1 cellular context compared by ENCODE assay signal in genomic region chr7:47500103-47500563, GRCh38.
TF ChIP-seq lines count a peak whose summit lies in the region.

No MANE protein-coding gene starts in this region.

TF ChIP-seq in HepG2, 621 proteins besides CTCF, POLR2A, EP300 and RAD21 (continued from another document and continues in another):
- TF ChIP-seq, protein P1, sequence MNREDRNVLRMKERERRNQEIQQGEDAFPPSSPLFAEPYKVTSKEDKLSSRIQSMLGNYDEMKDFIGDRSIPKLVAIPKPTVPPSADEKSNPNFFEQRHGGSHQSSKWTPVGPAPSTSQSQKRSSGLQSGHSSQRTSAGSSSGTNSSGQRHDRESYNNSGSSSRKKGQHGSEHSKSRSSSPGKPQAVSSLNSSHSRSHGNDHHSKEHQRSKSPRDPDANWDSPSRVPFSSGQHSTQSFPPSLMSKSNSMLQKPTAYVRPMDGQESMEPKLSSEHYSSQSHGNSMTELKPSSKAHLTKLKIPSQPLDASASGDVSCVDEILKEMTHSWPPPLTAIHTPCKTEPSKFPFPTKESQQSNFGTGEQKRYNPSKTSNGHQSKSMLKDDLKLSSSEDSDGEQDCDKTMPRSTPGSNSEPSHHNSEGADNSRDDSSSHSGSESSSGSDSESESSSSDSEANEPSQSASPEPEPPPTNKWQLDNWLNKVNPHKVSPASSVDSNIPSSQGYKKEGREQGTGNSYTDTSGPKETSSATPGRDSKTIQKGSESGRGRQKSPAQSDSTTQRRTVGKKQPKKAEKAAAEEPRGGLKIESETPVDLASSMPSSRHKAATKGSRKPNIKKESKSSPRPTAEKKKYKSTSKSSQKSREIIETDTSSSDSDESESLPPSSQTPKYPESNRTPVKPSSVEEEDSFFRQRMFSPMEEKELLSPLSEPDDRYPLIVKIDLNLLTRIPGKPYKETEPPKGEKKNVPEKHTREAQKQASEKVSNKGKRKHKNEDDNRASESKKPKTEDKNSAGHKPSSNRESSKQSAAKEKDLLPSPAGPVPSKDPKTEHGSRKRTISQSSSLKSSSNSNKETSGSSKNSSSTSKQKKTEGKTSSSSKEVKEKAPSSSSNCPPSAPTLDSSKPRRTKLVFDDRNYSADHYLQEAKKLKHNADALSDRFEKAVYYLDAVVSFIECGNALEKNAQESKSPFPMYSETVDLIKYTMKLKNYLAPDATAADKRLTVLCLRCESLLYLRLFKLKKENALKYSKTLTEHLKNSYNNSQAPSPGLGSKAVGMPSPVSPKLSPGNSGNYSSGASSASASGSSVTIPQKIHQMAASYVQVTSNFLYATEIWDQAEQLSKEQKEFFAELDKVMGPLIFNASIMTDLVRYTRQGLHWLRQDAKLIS (CRISPR knock-in tag; IDR thresholded peaks at IDR 0.05): no peak
- TF ChIP-seq ZEB1 (IDR thresholded peaks at IDR 0.05; ENCODE audit: insufficient replicate concordance, low read depth) (no peak), SMC3 (IDR thresholded peaks at IDR 0.05; ENCODE audit: low read length) (no peak), EZH2 (conservative IDR thresholded peaks at IDR 0.05; ENCODE audit: low read depth, low read length) (no peak), REXO4 (CRISPR knock-in tag; IDR thresholded peaks at IDR 0.05; ENCODE audit: borderline replicate concordance) (no peak), ZNF232 (CRISPR knock-in tag; IDR thresholded peaks at IDR 0.05; ENCODE audit: borderline replicate concordance) (no peak), NCOA5 (CRISPR knock-in tag; IDR thresholded peaks at IDR 0.05) (no peak), ZNF556 (CRISPR knock-in tag; IDR thresholded peaks at IDR 0.05; ENCODE audit: borderline replicate concordance) (peak; percentile 28; the same call in 1 of the 2 replicates), ZNF326 (CRISPR knock-in tag; IDR thresholded peaks at IDR 0.05; ENCODE audit: borderline replicate concordance) (no peak), ZFP82 (CRISPR knock-in tag; IDR thresholded peaks at IDR 0.05; ENCODE audit: borderline replicate concordance) (no peak), ZKSCAN5 (CRISPR knock-in tag; IDR thresholded peaks at IDR 0.05) (no peak), TCF7L2 (IDR thresholded peaks at IDR 0.05; ENCODE audit: low read depth, low read length) (no peak), ZNF124 (CRISPR knock-in tag; IDR thresholded peaks at IDR 0.05) (no peak), TEAD2 (CRISPR knock-in tag; IDR thresholded peaks at IDR 0.05) (no peak), ARID2 (CRISPR knock-in tag; IDR thresholded peaks at IDR 0.05; ENCODE audit: borderline replicate concordance) (no peak), MBNL3 (CRISPR knock-in tag; conservative IDR thresholded peaks at IDR 0.05) (no peak), NR1H2 (CRISPR knock-in tag; IDR thresholded peaks at IDR 0.05; ENCODE audit: borderline replicate concordance, low read depth) (no peak), ZNF850 (CRISPR knock-in tag; conservative IDR thresholded peaks at IDR 0.05) (no peak), ARHGAP35 (CRISPR knock-in tag; IDR thresholded peaks at IDR 0.05; ENCODE audit: borderline replicate concordance) (no peak), KDM5A (IDR thresholded peaks at IDR 0.05; ENCODE audit: borderline replicate concordance, low read length) (no peak), PLSCR1 (CRISPR knock-in tag; IDR thresholded peaks at IDR 0.05; ENCODE audit: borderline replicate concordance) (no peak), ZSCAN21 (CRISPR knock-in tag; IDR thresholded peaks at IDR 0.05; ENCODE audit: borderline replicate concordance) (0 out of 2 replicates have a peak, but pooled peaks have one; percentile 37), MTF1 (CRISPR knock-in tag; IDR thresholded peaks at IDR 0.05) (no peak), HHEX (CRISPR knock-in tag; IDR thresholded peaks at IDR 0.05) (0 out of 2 replicates have a peak, but pooled peaks have one; percentile 29), ZNF292 (CRISPR knock-in tag; IDR thresholded peaks at IDR 0.05; ENCODE audit: borderline replicate concordance, low read depth) (peak; percentile 95)
- TF ChIP-seq, protein P2, sequence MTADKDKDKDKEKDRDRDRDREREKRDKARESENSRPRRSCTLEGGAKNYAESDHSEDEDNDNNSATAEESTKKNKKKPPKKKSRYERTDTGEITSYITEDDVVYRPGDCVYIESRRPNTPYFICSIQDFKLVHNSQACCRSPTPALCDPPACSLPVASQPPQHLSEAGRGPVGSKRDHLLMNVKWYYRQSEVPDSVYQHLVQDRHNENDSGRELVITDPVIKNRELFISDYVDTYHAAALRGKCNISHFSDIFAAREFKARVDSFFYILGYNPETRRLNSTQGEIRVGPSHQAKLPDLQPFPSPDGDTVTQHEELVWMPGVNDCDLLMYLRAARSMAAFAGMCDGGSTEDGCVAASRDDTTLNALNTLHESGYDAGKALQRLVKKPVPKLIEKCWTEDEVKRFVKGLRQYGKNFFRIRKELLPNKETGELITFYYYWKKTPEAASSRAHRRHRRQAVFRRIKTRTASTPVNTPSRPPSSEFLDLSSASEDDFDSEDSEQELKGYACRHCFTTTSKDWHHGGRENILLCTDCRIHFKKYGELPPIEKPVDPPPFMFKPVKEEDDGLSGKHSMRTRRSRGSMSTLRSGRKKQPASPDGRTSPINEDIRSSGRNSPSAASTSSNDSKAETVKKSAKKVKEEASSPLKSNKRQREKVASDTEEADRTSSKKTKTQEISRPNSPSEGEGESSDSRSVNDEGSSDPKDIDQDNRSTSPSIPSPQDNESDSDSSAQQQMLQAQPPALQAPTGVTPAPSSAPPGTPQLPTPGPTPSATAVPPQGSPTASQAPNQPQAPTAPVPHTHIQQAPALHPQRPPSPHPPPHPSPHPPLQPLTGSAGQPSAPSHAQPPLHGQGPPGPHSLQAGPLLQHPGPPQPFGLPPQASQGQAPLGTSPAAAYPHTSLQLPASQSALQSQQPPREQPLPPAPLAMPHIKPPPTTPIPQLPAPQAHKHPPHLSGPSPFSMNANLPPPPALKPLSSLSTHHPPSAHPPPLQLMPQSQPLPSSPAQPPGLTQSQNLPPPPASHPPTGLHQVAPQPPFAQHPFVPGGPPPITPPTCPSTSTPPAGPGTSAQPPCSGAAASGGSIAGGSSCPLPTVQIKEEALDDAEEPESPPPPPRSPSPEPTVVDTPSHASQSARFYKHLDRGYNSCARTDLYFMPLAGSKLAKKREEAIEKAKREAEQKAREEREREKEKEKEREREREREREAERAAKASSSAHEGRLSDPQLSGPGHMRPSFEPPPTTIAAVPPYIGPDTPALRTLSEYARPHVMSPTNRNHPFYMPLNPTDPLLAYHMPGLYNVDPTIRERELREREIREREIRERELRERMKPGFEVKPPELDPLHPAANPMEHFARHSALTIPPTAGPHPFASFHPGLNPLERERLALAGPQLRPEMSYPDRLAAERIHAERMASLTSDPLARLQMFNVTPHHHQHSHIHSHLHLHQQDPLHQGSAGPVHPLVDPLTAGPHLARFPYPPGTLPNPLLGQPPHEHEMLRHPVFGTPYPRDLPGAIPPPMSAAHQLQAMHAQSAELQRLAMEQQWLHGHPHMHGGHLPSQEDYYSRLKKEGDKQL (CRISPR knock-in tag; IDR thresholded peaks at IDR 0.05; ENCODE audit: low read depth): peak; percentile 52; the same call in 1 of the 2 replicates
- TF ChIP-seq, protein P3, sequence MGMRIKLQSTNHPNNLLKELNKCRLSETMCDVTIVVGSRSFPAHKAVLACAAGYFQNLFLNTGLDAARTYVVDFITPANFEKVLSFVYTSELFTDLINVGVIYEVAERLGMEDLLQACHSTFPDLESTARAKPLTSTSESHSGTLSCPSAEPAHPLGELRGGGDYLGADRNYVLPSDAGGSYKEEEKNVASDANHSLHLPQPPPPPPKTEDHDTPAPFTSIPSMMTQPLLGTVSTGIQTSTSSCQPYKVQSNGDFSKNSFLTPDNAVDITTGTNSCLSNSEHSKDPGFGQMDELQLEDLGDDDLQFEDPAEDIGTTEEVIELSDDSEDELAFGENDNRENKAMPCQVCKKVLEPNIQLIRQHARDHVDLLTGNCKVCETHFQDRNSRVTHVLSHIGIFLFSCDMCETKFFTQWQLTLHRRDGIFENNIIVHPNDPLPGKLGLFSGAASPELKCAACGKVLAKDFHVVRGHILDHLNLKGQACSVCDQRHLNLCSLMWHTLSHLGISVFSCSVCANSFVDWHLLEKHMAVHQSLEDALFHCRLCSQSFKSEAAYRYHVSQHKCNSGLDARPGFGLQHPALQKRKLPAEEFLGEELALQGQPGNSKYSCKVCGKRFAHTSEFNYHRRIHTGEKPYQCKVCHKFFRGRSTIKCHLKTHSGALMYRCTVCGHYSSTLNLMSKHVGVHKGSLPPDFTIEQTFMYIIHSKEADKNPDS (CRISPR knock-in tag; IDR thresholded peaks at IDR 0.05): 0 out of 2 replicates have a peak, but pooled peaks have one; percentile 76
- TF ChIP-seq, protein P4, sequence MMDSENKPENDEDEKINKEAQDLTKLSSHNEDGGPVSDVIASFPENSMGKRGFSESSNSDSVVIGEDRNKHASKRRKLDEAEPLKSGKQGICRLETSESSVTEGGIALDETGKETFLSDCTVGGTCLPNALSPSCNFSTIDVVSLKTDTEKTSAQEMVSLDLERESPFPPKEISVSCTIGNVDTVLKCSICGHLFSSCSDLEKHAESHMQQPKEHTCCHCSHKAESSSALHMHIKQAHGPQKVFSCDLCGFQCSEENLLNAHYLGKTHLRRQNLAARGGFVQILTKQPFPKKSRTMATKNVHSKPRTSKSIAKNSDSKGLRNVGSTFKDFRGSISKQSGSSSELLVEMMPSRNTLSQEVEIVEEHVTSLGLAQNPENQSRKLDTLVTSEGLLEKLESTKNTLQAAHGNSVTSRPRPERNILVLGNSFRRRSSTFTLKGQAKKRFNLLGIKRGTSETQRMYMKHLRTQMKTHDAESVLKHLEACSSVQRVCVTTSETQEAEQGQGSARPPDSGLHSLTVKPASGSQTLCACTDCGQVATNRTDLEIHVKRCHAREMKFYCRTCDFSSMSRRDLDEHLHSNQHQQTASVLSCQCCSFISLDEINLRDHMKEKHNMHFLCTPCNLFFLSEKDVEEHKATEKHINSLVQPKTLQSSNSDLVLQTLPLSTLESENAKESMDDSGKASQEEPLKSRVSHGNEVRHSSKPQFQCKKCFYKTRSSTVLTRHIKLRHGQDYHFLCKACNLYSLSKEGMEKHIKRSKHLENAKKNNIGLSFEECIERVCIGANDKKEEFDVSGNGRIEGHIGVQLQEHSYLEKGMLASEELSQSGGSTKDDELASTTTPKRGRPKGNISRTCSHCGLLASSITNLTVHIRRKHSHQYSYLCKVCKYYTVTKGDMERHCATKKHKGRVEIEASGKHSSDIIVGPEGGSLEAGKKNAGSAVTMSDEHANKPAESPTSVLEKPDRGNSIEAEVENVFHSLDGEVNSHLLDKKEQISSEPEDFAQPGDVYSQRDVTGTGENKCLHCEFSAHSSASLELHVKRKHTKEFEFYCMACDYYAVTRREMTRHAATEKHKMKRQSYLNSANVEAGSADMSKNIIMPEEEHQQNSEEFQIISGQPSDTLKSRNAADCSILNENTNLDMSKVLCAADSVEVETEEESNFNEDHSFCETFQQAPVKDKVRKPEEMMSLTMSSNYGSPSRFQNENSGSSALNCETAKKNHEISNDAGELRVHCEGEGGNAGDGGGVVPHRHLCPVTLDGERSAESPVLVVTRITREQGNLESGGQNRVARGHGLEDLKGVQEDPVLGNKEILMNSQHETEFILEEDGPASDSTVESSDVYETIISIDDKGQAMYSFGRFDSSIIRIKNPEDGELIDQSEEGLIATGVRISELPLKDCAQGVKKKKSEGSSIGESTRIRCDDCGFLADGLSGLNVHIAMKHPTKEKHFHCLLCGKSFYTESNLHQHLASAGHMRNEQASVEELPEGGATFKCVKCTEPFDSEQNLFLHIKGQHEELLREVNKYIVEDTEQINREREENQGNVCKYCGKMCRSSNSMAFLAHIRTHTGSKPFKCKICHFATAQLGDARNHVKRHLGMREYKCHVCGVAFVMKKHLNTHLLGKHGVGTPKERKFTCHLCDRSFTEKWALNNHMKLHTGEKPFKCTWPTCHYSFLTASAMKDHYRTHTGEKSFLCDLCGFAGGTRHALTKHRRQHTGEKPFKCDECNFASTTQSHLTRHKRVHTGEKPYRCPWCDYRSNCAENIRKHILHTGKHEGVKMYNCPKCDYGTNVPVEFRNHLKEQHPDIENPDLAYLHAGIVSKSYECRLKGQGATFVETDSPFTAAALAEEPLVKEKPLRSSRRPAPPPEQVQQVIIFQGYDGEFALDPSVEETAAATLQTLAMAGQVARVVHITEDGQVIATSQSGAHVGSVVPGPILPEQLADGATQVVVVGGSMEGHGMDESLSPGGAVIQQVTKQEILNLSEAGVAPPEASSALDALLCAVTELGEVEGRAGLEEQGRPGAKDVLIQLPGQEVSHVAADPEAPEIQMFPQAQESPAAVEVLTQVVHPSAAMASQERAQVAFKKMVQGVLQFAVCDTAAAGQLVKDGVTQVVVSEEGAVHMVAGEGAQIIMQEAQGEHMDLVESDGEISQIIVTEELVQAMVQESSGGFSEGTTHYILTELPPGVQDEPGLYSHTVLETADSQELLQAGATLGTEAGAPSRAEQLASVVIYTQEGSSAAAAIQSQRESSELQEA (CRISPR knock-in tag; IDR thresholded peaks at IDR 0.05; ENCODE audit: not compliant biosample characterization): peak; percentile 30
- TF ChIP-seq, protein P5, sequence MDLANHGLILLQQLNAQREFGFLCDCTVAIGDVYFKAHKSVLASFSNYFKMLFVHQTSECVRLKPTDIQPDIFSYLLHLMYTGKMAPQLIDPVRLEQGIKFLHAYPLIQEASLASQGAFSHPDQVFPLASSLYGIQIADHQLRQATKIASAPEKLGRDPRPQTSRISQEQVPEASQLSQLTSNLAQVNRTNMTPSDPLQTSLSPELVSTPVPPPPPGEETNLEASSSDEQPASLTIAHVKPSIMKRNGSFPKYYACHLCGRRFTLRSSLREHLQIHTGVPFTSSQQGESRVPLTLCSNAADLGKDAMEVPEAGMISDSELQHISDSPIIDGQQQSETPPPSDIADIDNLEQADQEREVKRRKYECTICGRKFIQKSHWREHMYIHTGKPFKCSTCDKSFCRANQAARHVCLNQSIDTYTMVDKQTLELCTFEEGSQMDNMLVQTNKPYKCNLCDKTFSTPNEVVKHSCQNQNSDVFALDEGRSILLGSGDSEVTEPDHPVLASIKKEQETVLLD (CRISPR knock-in tag; IDR thresholded peaks at IDR 0.05; ENCODE audit: low read depth): no peak
- TF ChIP-seq, protein P6, sequence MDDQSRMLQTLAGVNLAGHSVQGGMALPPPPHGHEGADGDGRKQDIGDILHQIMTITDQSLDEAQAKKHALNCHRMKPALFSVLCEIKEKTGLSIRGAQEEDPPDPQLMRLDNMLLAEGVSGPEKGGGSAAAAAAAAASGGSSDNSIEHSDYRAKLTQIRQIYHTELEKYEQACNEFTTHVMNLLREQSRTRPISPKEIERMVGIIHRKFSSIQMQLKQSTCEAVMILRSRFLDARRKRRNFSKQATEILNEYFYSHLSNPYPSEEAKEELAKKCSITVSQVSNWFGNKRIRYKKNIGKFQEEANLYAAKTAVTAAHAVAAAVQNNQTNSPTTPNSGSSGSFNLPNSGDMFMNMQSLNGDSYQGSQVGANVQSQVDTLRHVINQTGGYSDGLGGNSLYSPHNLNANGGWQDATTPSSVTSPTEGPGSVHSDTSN (CRISPR knock-in tag; IDR thresholded peaks at IDR 0.05; ENCODE audit: borderline replicate concordance): no peak
- TF ChIP-seq, protein P7, sequence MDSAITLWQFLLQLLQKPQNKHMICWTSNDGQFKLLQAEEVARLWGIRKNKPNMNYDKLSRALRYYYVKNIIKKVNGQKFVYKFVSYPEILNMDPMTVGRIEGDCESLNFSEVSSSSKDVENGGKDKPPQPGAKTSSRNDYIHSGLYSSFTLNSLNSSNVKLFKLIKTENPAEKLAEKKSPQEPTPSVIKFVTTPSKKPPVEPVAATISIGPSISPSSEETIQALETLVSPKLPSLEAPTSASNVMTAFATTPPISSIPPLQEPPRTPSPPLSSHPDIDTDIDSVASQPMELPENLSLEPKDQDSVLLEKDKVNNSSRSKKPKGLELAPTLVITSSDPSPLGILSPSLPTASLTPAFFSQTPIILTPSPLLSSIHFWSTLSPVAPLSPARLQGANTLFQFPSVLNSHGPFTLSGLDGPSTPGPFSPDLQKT (CRISPR knock-in tag; IDR thresholded peaks at IDR 0.05; ENCODE audit: borderline replicate concordance): no peak
